Comparison of ENCODE assay signal across 1 cellular context in the genomic region with DNA sequence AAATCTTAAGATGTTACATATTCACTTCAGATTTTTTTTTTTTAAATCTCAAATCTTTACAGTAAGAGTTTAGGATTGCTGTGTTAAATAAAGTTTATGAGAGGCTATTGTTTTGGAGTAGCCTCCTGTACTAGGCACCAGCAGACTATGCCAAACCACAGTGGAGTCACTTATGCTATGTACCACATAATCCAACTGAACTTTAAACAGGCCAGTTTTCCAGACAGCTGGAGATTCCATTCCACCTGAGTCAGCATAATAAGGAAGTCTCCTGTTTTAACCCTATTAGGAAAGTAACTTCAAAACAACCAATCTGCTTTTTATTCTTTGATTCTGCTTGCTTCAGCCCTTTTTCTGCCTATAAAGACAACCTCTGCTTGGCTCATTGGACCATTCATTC.
TF ChIP-seq lines count a peak whose summit lies in the region.

No MANE protein-coding gene starts in this region.

TF ChIP-seq in H1, 55 proteins besides CTCF, POLR2A, EP300 and RAD21:
- TF ChIP-seq ZNF274 (IDR thresholded peaks at IDR 0.05; ENCODE audit: borderline replicate concordance, extremely low read depth, low read length) (no peak), MAFK (IDR thresholded peaks at IDR 0.05; ENCODE audit: low read depth, low read length) (peak; percentile 70; the same call in 1 of the 2 replicates), CBX5 (IDR thresholded peaks at IDR 0.05; ENCODE audit: low read depth, low read length) (no peak)
